11 cellular contexts compared by ENCODE assay signal in the genomic region with DNA sequence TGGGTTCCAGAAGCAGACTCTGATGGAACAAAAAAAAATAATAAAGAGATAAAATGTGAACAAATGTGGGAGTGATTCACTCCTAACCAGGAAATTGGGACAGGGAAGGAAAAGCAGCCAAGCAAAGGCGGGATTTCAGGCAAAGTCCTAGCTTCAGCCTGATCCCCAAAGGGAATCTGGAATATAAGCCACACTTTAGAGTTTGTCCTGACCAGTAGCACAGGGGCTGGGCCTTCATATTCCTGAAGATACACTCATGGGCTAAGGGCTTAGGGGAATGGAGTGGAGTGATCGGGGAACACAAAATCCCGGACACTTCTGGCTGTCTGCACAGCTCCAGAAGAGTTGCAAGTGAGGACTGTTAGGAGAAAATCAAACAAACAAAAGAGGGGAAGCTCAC.
DNase-seq lines count a peak whose midpoint lies in the region; ATAC-seq, FAIRE-seq and TF ChIP-seq lines count a peak whose summit lies in the region.
"Had no signal": no experiment of that assay in that cellular context is flagged by ENCODE, and none has a peak within 500 bp of the region (broad histone marks: within the 10 kb centered on the region; RNA-seq: fewer than 3 reads in every experiment).

No MANE protein-coding gene starts in this region.

- TF ChIP-seq POLR2A in endothelial cell of umbilical vein (IDR thresholded peaks at IDR 0.05; ENCODE audit: low read depth, low read length) = no peak
- no peak for TF ChIP-seq POLR2A in upper lobe of left lung (IDR thresholded peaks at IDR 0.05)

- no peak for TF ChIP-seq CTCF in PC-3 (conservative IDR thresholded peaks at IDR 0.05; ENCODE audit: low read depth, low read length)
- no peak for TF ChIP-seq CTCF in endothelial cell of umbilical vein (IDR thresholded peaks at IDR 0.05; ENCODE audit: extremely low read depth in 1 of 2, insufficient read depth in 1 of 2, low read depth in 1 of 2, low read length in 2 of 2)
- TF ChIP-seq CTCF in lower lobe of right lung (IDR thresholded peaks at IDR 0.05) = no peak
- TF ChIP-seq CTCF in upper lobe of left lung (IDR thresholded peaks at IDR 0.05) = no peak

- H3K9me3 ChIP-seq in PC-3 (ENCODE audit: low read length) = no peaks in the 10 kb centered on the region
- no peaks in the 10 kb centered on the region for H3K9me3 ChIP-seq in endothelial cell of umbilical vein (replicated peaks; ENCODE audit: control insufficient read depth, insufficient read depth, low read length)
- no peaks in the 10 kb centered on the region for H3K9me3 ChIP-seq in lower lobe of right lung
- H3K9me3 ChIP-seq in upper lobe of left lung = no peaks in the 10 kb centered on the region

- BruUV-seq in PC-3 (replicated peaks; lab: Mats Ljungman, UMichigan) (no TSS peak), endothelial cell of umbilical vein (replicated peaks; lab: Mats Ljungman, UMichigan) (no TSS peak)

- H3K4me3 ChIP-seq in PC-3 (ENCODE audit: low read length) (no peak overlapping the region), endothelial cell of umbilical vein (replicated peaks in 1 of 3; ENCODE audit: insufficient read depth in 1 of 3, low read depth in 1 of 3, low read length in 3 of 3) (no peak overlapping the region), lower lobe of right lung (no peak overlapping the region), upper lobe of left lung (no peak overlapping the region)

- TF ChIP-seq EP300 in upper lobe of left lung (IDR thresholded peaks at IDR 0.05) = no peak

- H3K4me2 ChIP-seq in PC-3 (ENCODE audit: low read length) (peak overlapping the region; percentile 30; the same call in 1 of the 2 replicates), endothelial cell of umbilical vein (ENCODE audit: insufficient read depth, low read length) (peak overlapping the region; percentile 20)

- peak; percentile 63 for FAIRE-seq in endothelial cell of umbilical vein (lab: Jason Lieb, UNC)

- DNase-seq in PC-3 (no peak), endothelial cell of umbilical vein (ENCODE audit: low read depth, low spot score) (no peak), lower lobe of right lung (no peak), upper lobe of left lung (no peak), ecto neural progenitor cell (ENCODE audit: low spot score) (no peak), COLO668 (lab: John Stamatoyannopoulos, UW; ENCODE audit: unreplicated experiment) (no peak)
- no peak for DNase-seq in activated CD4-positive, alpha-beta T cell treated with anti-CD3 and anti-CD28 coated beads, Interleukin-2, amount 50 U/mL, for 4 hours
- DNase-seq: CD8-positive, alpha-beta T cell; MV-4-11 had no signal

- dilution Hi-C loops in endothelial cell of umbilical vein (cut with MboI; ENCODE audit: extremely low pct_ligation_motif_present, low sequenced_read_pairs) = no loop called here

- ATAC-seq in PC-3 = no peak
- ATAC-seq in lower lobe of right lung = no peak
- peak in 1 of 2 donors; percentile 25 for ATAC-seq in upper lobe of left lung (ENCODE audit: low FRiP score in 2 of 2)
- ATAC-seq: activated CD4-positive, CD25-positive, alpha-beta regulatory T cell treated with anti-CD3 and anti-CD28 coated beads, Interleukin-2, amount 50 U/mL, for 24 hours; activated naive CD4-positive, alpha-beta T cell treated with anti-CD3 and anti-CD28 coated beads, Interleukin-2, amount 50 U/mL, for 72 hours; CD8-positive, alpha-beta T cell had no signal

- H3F3A ChIP-seq in PC-3 (ENCODE audit: low read length, unreplicated experiment) = no peaks in the 10 kb centered on the region

- CTCF ChIA-PET in PC-3 (lab: Charles Lee) (interaction anchor here (1.0 kb wide), 1 partner anchor 480 kb away, joined by 3 read pairs; no protein-coding TSS in a partner anchor), endothelial cell of umbilical vein (lab: Charles Lee) (interaction anchor here (1.0 to 5.8 kb wide), 16 partner anchors 10 to 480 kb away, joined by 3 to 61 read pairs (median 4); partner anchors contain the start of gene COL8A1)

- H4K20me1 ChIP-seq in PC-3 (ENCODE audit: low read length) (no peaks in the 10 kb centered on the region), endothelial cell of umbilical vein (replicated peaks; ENCODE audit: control insufficient read depth, extremely low read depth, insufficient read depth, low read length) (no peaks in the 10 kb centered on the region)

- H3K9me1 ChIP-seq in endothelial cell of umbilical vein (replicated peaks; ENCODE audit: control insufficient read depth, extremely low read depth, insufficient read depth, low read length) = no peaks in the 10 kb centered on the region

- WGBS in upper lobe of left lung, 2 donors = 50 to 58% methylated on average over 3 of the region's 3 CpGs

- H3K79me2 ChIP-seq in PC-3 (ENCODE audit: low read length) (no peaks in the 10 kb centered on the region), endothelial cell of umbilical vein (ENCODE audit: control insufficient read depth, insufficient read depth, low read length) (no peaks in the 10 kb centered on the region)

- H3K9ac ChIP-seq in PC-3 (ENCODE audit: low read length) (0 out of 2 replicates have a peak overlapping the region, but pooled peaks have one; percentile 9), endothelial cell of umbilical vein (replicated peaks; ENCODE audit: extremely low read depth, insufficient read depth, low read length) (peak overlapping the region; percentile 28)

- peaks cover 18% of the 10 kb centered on the region for H3K4me1 ChIP-seq in PC-3 (ENCODE audit: insufficient read depth, low read length)
- H3K4me1 ChIP-seq in endothelial cell of umbilical vein (ENCODE audit: control insufficient read depth, extremely low read depth, insufficient read depth, low read length) = peaks cover 27% of the 10 kb centered on the region
- peaks cover 18% of the 10 kb centered on the region for H3K4me1 ChIP-seq in lower lobe of right lung
- H3K4me1 ChIP-seq in upper lobe of left lung = peaks cover 6 to 12% (median 8%) of the 10 kb centered on the region in 4 donors

- POLR2A ChIA-PET in PC-3 (lab: Charles Lee; ENCODE audit: unreplicated experiment) = interaction anchor here (0.7 kb wide), 1 partner anchor 134 kb away, joined by 3 read pairs; no protein-coding TSS in a partner anchor
- POLR2A ChIA-PET in endothelial cell of umbilical vein (lab: Charles Lee) = interaction anchor here (0.6 kb wide), 1 partner anchor 183 kb away, joined by 3 read pairs; no protein-coding TSS in a partner anchor

- intact Hi-C loops in PC-3 (cut with micrococcal nuclease) (no loop called here), endothelial cell of umbilical vein (cut with micrococcal nuclease) (no loop called here), lower lobe of right lung (cut with DNase I) (no loop called here)

- no peaks in the 10 kb centered on the region for H3K36me3 ChIP-seq in PC-3 (ENCODE audit: low read depth, low read length)
- no peaks in the 10 kb centered on the region for H3K36me3 ChIP-seq in endothelial cell of umbilical vein (ENCODE audit: control insufficient read depth in 2 of 2, extremely low read depth in 1 of 2, insufficient read depth in 2 of 2, low read length in 2 of 2)
- H3K36me3 ChIP-seq in lower lobe of right lung = no peaks in the 10 kb centered on the region
- H3K36me3 ChIP-seq in upper lobe of left lung = no peaks in the 10 kb centered on the region

- peak overlapping the region; percentile 77 for H2AFZ ChIP-seq in PC-3 (ENCODE audit: low read length)
- peak overlapping the region; percentile 95 for H2AFZ ChIP-seq in endothelial cell of umbilical vein (ENCODE audit: low read depth, low read length)

- H3K27me3 ChIP-seq in PC-3 (ENCODE audit: low read length) (no peaks in the 10 kb centered on the region), endothelial cell of umbilical vein (ENCODE audit: control insufficient read depth in 2 of 2, insufficient read depth in 2 of 2, low read length in 2 of 2) (no peaks in the 10 kb centered on the region), lower lobe of right lung (ENCODE audit: low read depth) (no peaks in the 10 kb centered on the region), upper lobe of left lung (no peaks in the 10 kb centered on the region)

- no peaks in the 10 kb centered on the region for H3K9me2 ChIP-seq in PC-3 (replicated peaks; ENCODE audit: low read length)

- 0 out of 2 replicates have a peak overlapping the region, but pooled peaks have one; percentile 10 for H3K27ac ChIP-seq in PC-3 (ENCODE audit: low read length)
- peak overlapping the region; percentile 56 for H3K27ac ChIP-seq in endothelial cell of umbilical vein (ENCODE audit: insufficient read depth, low read depth, low read length)
- peak overlapping the region; percentile 32 for H3K27ac ChIP-seq in lower lobe of right lung
- peak overlapping the region in 3 of 4 donors; percentile 18 to 45 (median 25) for H3K27ac ChIP-seq in upper lobe of left lung

TF ChIP-seq in endothelial cell of umbilical vein, 7 proteins besides CTCF, POLR2A, EP300 and RAD21:
- TF ChIP-seq, protein P1, sequence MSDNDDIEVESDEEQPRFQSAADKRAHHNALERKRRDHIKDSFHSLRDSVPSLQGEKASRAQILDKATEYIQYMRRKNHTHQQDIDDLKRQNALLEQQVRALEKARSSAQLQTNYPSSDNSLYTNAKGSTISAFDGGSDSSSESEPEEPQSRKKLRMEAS (IDR thresholded peaks at IDR 0.05; ENCODE audit: insufficient read depth, insufficient read length) = no peak
- TF ChIP-seq FOS (IDR thresholded peaks at IDR 0.05; ENCODE audit: borderline replicate concordance, insufficient read depth, low read length) = peak; percentile 27
